In genomic region chr14:39432179-39432618, GRCh38 we compare ENCODE assay signal across 1 cellular context.
A peak's percentile ranks its signal among the peaks of the same experiment; 100 is the strongest.
TF ChIP-seq lines count a peak whose summit lies in the region.

Gene FBXO33, minus strand, starts transcription at chr14:39432433. Its CDS starts 271 bp downstream, at chr14:39432162.

TF ChIP-seq in HCT116, 20 proteins besides CTCF, POLR2A, EP300 and RAD21 (continued from another document):
- TF ChIP-seq TCF7L2 (IDR thresholded peaks at IDR 0.05; ENCODE audit: borderline replicate concordance, extremely low read depth, insufficient read depth, insufficient read length) (peak; percentile 86), SIN3A (IDR thresholded peaks at IDR 0.05; ENCODE audit: low read depth) (0 out of 2 replicates have a peak, but pooled peaks have one; percentile 48), FOSL1 (IDR thresholded peaks at IDR 0.05; ENCODE audit: low read depth) (no peak), YY1 (IDR thresholded peaks at IDR 0.05; ENCODE audit: extremely low read depth, insufficient replicate concordance, low read depth, low read length) (peak; percentile 10)
